ENCODE assay signal across 1 cellular context in the genomic region with DNA sequence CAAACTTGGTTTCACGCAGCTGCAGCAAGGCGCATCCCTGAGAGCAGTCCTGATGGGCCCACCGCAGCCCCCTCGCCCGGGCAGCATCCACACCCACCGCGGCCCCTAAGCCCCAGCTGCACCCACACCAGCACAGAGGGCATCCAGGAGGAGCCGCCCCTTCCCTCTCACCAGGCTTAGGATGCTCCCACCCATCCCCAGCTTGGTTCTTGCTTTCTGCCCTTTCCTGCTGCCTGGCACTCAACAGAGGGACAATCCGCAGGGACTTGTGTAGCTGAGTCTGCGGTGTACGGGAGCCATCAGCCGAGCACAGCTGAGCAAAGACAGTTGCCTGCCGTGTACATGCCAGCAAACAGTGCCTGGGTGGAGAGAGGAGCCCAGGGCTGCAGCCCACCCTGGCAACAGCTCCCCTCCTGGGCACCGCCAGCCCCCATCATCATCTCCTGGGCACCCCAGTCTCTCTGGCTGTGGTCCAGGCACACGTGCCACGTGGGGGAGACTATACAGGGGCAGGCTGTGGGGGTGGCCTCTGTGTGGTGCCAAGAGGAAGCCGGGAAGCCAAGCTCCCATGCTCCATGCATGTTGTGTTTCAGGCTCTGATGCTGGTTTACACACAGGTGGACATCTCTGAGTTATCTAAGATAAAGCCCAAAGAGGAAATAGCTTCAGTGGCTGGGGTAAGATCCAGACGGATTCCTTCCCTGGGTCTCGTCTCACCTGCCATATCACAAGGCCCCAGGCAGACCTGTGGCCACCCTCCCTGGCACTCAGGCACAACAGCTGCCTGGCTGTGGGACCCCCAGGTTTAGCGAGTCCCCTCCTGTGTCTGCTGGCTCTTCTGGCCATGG.
TF ChIP-seq lines count a peak whose summit lies in the region.

No MANE protein-coding gene starts in this region.

TF ChIP-seq in HCT116, 20 proteins besides CTCF, POLR2A, EP300 and RAD21:
- TF ChIP-seq ZNF274 (IDR thresholded peaks at IDR 0.05; ENCODE audit: low read depth, low read length) (no peak), TCF7L2 (IDR thresholded peaks at IDR 0.05; ENCODE audit: borderline replicate concordance, extremely low read depth, insufficient read depth, insufficient read length) (no peak), FOSL1 (IDR thresholded peaks at IDR 0.05; ENCODE audit: low read depth) (no peak), POLR2AphosphoS5 (IDR thresholded peaks at IDR 0.05; ENCODE audit: low read depth, low read length) (no peak), ZFX (IDR thresholded peaks at IDR 0.05) (no peak), ELF1 (IDR thresholded peaks at IDR 0.05; ENCODE audit: borderline replicate concordance, low read depth) (no peak), SIN3A (IDR thresholded peaks at IDR 0.05; ENCODE audit: low read depth) (no peak), EGR1 (IDR thresholded peaks at IDR 0.05; ENCODE audit: low read depth) (no peak), EZH2phosphoT487 (IDR thresholded peaks at IDR 0.05; ENCODE audit: borderline replicate concordance) (no peak), SRF (IDR thresholded peaks at IDR 0.05; ENCODE audit: low read depth) (no peak), CEBPB (IDR thresholded peaks at IDR 0.05; ENCODE audit: low read depth) (no peak), SP1 (IDR thresholded peaks at IDR 0.05; ENCODE audit: low read depth) (no peak), JUND (IDR thresholded peaks at IDR 0.05) (no peak), YY1 (IDR thresholded peaks at IDR 0.05; ENCODE audit: extremely low read depth, insufficient replicate concordance, low read depth, low read length) (no peak)
- TF ChIP-seq, protein P1, sequence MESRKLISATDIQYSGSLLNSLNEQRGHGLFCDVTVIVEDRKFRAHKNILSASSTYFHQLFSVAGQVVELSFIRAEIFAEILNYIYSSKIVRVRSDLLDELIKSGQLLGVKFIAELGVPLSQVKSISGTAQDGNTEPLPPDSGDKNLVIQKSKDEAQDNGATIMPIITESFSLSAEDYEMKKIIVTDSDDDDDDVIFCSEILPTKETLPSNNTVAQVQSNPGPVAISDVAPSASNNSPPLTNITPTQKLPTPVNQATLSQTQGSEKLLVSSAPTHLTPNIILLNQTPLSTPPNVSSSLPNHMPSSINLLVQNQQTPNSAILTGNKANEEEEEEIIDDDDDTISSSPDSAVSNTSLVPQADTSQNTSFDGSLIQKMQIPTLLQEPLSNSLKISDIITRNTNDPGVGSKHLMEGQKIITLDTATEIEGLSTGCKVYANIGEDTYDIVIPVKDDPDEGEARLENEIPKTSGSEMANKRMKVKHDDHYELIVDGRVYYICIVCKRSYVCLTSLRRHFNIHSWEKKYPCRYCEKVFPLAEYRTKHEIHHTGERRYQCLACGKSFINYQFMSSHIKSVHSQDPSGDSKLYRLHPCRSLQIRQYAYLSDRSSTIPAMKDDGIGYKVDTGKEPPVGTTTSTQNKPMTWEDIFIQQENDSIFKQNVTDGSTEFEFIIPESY (IDR thresholded peaks at IDR 0.05; ENCODE audit: extremely low read depth, insufficient replicate concordance, low read length), result no peak
- TF ChIP-seq, protein P2, sequence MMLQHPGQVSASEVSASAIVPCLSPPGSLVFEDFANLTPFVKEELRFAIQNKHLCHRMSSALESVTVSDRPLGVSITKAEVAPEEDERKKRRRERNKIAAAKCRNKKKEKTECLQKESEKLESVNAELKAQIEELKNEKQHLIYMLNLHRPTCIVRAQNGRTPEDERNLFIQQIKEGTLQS (IDR thresholded peaks at IDR 0.05), result no peak
- TF ChIP-seq, protein P3, sequence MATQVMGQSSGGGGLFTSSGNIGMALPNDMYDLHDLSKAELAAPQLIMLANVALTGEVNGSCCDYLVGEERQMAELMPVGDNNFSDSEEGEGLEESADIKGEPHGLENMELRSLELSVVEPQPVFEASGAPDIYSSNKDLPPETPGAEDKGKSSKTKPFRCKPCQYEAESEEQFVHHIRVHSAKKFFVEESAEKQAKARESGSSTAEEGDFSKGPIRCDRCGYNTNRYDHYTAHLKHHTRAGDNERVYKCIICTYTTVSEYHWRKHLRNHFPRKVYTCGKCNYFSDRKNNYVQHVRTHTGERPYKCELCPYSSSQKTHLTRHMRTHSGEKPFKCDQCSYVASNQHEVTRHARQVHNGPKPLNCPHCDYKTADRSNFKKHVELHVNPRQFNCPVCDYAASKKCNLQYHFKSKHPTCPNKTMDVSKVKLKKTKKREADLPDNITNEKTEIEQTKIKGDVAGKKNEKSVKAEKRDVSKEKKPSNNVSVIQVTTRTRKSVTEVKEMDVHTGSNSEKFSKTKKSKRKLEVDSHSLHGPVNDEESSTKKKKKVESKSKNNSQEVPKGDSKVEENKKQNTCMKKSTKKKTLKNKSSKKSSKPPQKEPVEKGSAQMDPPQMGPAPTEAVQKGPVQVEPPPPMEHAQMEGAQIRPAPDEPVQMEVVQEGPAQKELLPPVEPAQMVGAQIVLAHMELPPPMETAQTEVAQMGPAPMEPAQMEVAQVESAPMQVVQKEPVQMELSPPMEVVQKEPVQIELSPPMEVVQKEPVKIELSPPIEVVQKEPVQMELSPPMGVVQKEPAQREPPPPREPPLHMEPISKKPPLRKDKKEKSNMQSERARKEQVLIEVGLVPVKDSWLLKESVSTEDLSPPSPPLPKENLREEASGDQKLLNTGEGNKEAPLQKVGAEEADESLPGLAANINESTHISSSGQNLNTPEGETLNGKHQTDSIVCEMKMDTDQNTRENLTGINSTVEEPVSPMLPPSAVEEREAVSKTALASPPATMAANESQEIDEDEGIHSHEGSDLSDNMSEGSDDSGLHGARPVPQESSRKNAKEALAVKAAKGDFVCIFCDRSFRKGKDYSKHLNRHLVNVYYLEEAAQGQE (IDR thresholded peaks at IDR 0.05; ENCODE audit: low read depth), result no peak
TF ChIP-seq in HCT116: peak in this region for 0.
